In genomic region chr3:120800625-120801024, GRCh38 we compare ENCODE assay signal across 23 cellular contexts.
"Had no signal": no experiment of that assay in that cellular context is flagged by ENCODE, and none has a peak within 500 bp of the region (broad histone marks: within the 10 kb centered on the region; RNA-seq: fewer than 3 reads in every experiment).

No MANE protein-coding gene starts in this region.

- H3K27me3 ChIP-seq: SJCRH30 had no signal

- FAIRE-seq: HepG2 had no signal

- H3K36me3 ChIP-seq: SJCRH30 had no signal

- H3K4me3 ChIP-seq: SJCRH30 had no signal

- H3K4me1 ChIP-seq: SJCRH30 had no signal

- ATAC-seq: HepG2, Panc1, PC-3, SK-N-SH treated with all-trans-retinoic acid at 6 μM for 48 hours had no signal

- H3K9me3 ChIP-seq: SJCRH30 had no signal

- H3K27ac ChIP-seq: RWPE1, SJCRH30 had no signal

- DNase-seq: IMR-90, Kasumi-1, KG1, MM.1S, NCI-H1105, NCI-H1417, NCI-H1436 treated with DMSO at 0.1 percent for 48 hours, NCI-H1694, NCI-H187 treated with DMSO at 0.1 percent for 48 hours, NCI-H2029 treated with DMSO at 0.1 percent for 48 hours, NCI-H2227 treated with DMSO at 0.1 percent for 48 hours, NCI-H446, NCI-H510A, NCI-H524 treated with DMSO at 0.1 percent for 48 hours, NCI-H69, NCI-H774, PC-3, SHP77 treated with DMSO at 0.1 percent for 48 hours, SJCRH30 had no signal
